ENCODE assay signal across 23 cellular contexts in genomic region chr14:101918125-101918989, GRCh38. TPM values are rescaled to one million over a fixed set of nuclear protein-coding genes. Genes with fewer than 3 reads are reported as not detected.
DNase-seq lines count a peak whose midpoint lies in the region; ATAC-seq and TF ChIP-seq lines count a peak whose summit lies in the region.
"Had no signal": no experiment of that assay in that cellular context is flagged by ENCODE, and none has a peak within 500 bp of the region (broad histone marks: within the 10 kb centered on the region; RNA-seq: fewer than 3 reads in every experiment).

No MANE protein-coding gene starts in this region.

- no peaks in the 10 kb centered on the region for H4K20me1 ChIP-seq in mammary epithelial cell (ENCODE audit: insufficient read depth, low read length)

- no peak for DNase-seq in activated naive CD4-positive, alpha-beta T cell treated with anti-CD3 and anti-CD28 coated beads, Interleukin-2, amount 10 ng/mL, durations not matched to agents 7 days and 5 days
- no peak for DNase-seq in activated naive CD4-positive, alpha-beta T cell treated with anti-CD3 and anti-CD28 coated beads, Interleukin-2, amount 50 U/mL, for 16 hours
- DNase-seq in astrocyte of the spinal cord (ENCODE audit: low read depth, low spot score) (peak; percentile 3), iPS-NIHi11 (ENCODE audit: low spot score) (peak; percentile 79), mammary epithelial cell (no peak), ureter (ENCODE audit: low spot score) (no peak), OCI-M2 (lab: John Stamatoyannopoulos, UW; ENCODE audit: unreplicated experiment) (no peak)
- DNase-seq in stimulated activated effector memory CD8-positive, alpha-beta T cell treated with anti-CD3 and anti-CD28 coated beads, Interleukin-12 subunit alpha, Interleukin-12 subunit beta, amount 100 ng/mL, for 72 hours (ENCODE audit: low spot score in 2 of 2) = no peak
- DNase-seq: activated naive CD8-positive, alpha-beta T cell treated with anti-CD3 and anti-CD28 coated beads, Interleukin-2, amount 50 U/mL, for 24 hours; activated T-cell treated with anti-CD3 and anti-CD28 coated beads, Interleukin-2, amount 50 U/mL, for 72 hours; effector CD4-positive, alpha-beta T cell; lower lobe of right lung; NCI-H1436; NCI-H2171; OCI-M1; SIG-M5; T-helper 17 cell had no signal

- TF ChIP-seq CTCF in astrocyte of the spinal cord (IDR thresholded peaks at IDR 0.05; ENCODE audit: low read depth, low read length) = no peak
- no peak for TF ChIP-seq CTCF in mammary epithelial cell (conservative IDR thresholded peaks at IDR 0.05 in 1 of 2, IDR thresholded peaks at IDR 0.05 in 1 of 2; ENCODE audit: extremely low read depth in 1 of 2, insufficient read depth in 1 of 2, low read depth in 1 of 2, low read length in 2 of 2)

- dilution Hi-C loops in mammary epithelial cell (cut with HindIII; ENCODE audit: low sequenced_read_pairs) = loop anchor here (5.0 kb wide), 2 partner anchors 51 to 141 kb away; no protein-coding TSS in a partner anchor

- BruUV-seq in mammary epithelial cell (replicated peaks; lab: Mats Ljungman, UMichigan) = no TSS peak

- H2AFZ ChIP-seq in mammary epithelial cell (ENCODE audit: low read depth, low read length) = no peak overlapping the region

- no peak overlapping the region for H3K9ac ChIP-seq in mammary epithelial cell (ENCODE audit: insufficient read depth, low read length)

- no peaks in the 10 kb centered on the region for H3K9me3 Mint-ChIP-seq in activated naive CD4-positive, alpha-beta T cell treated with anti-CD3 and anti-CD28 coated beads, Interleukin-2, amount 10 ng/mL, durations not matched to agents 7 days and 5 days
- no peaks in the 10 kb centered on the region for H3K9me3 Mint-ChIP-seq in stimulated activated effector memory CD8-positive, alpha-beta T cell treated with anti-CD3 and anti-CD28 coated beads, Interleukin-12 subunit alpha, Interleukin-12 subunit beta, amount 100 ng/mL, for 72 hours
- H3K9me3 Mint-ChIP-seq: activated naive CD8-positive, alpha-beta T cell treated with anti-CD3 and anti-CD28 coated beads, Interleukin-2, amount 50 U/mL, for 24 hours; activated T-cell treated with anti-CD3 and anti-CD28 coated beads, Interleukin-2, amount 50 U/mL, for 72 hours; nephron had no signal

- no peaks in the 10 kb centered on the region for H3K79me2 ChIP-seq in mammary epithelial cell (ENCODE audit: insufficient read depth, low read length)

- intact Hi-C loops in mammary epithelial cell (cut with micrococcal nuclease) = no loop called here

- H3K9me3 ChIP-seq in mammary epithelial cell (replicated peaks; ENCODE audit: insufficient read depth, low read length) = no peaks in the 10 kb centered on the region
- H3K9me3 ChIP-seq: A549; BLaER1 treated with 17β-estradiol and CSF1 and Interleukin-3, amounts not matched to agents 10 nM and 100 nM; esophagus muscularis mucosa; lower lobe of right lung; spleen; suprapubic skin had no signal

- no peak overlapping the region for H3K27ac ChIP-seq in mammary epithelial cell (ENCODE audit: insufficient read depth, low read depth, low read length)
- H3K27ac ChIP-seq: A549, lower lobe of right lung, spleen, suprapubic skin had no signal

- no peak overlapping the region for H3K4me3 ChIP-seq in astrocyte of the spinal cord (ENCODE audit: low read depth, low read length)
- no peak overlapping the region for H3K4me3 ChIP-seq in mammary epithelial cell (replicated peaks in 1 of 3; ENCODE audit: insufficient read depth in 1 of 3, low read depth in 2 of 3, low read length in 3 of 3)
- H3K4me3 ChIP-seq: A549; BLaER1 treated with 17β-estradiol and CSF1 and Interleukin-3, amounts not matched to agents 10 nM and 100 nM; esophagus muscularis mucosa; lower lobe of right lung; spleen; suprapubic skin had no signal

- H3K27me3 ChIP-seq in mammary epithelial cell (ENCODE audit: insufficient read depth, low read length) = no peaks in the 10 kb centered on the region
- H3K27me3 ChIP-seq: BLaER1 treated with 17β-estradiol and CSF1 and Interleukin-3, amounts not matched to agents 10 nM and 100 nM; esophagus muscularis mucosa; spleen; suprapubic skin had no signal

- peaks cover 49% of the 10 kb centered on the region for H3K36me3 Mint-ChIP-seq in activated naive CD4-positive, alpha-beta T cell treated with anti-CD3 and anti-CD28 coated beads, Interleukin-2, amount 10 ng/mL, durations not matched to agents 7 days and 5 days
- H3K36me3 Mint-ChIP-seq in stimulated activated effector memory CD8-positive, alpha-beta T cell treated with anti-CD3 and anti-CD28 coated beads, Interleukin-12 subunit alpha, Interleukin-12 subunit beta, amount 100 ng/mL, for 72 hours = peaks cover 91% of the 10 kb centered on the region

- H3K4me1 Mint-ChIP-seq in activated naive CD4-positive, alpha-beta T cell treated with anti-CD3 and anti-CD28 coated beads, Interleukin-2, amount 10 ng/mL, durations not matched to agents 7 days and 5 days = no peaks in the 10 kb centered on the region
- H3K4me1 Mint-ChIP-seq in stimulated activated effector memory CD8-positive, alpha-beta T cell treated with anti-CD3 and anti-CD28 coated beads, Interleukin-12 subunit alpha, Interleukin-12 subunit beta, amount 100 ng/mL, for 72 hours = peaks cover 15% of the 10 kb centered on the region
- H3K4me1 Mint-ChIP-seq: activated naive CD8-positive, alpha-beta T cell treated with anti-CD3 and anti-CD28 coated beads, Interleukin-2, amount 50 U/mL, for 24 hours had no signal

- no peaks in the 10 kb centered on the region for H3K4me1 ChIP-seq in mammary epithelial cell (ENCODE audit: insufficient read depth, low read length)
- H3K4me1 ChIP-seq: A549; BLaER1 treated with 17β-estradiol and CSF1 and Interleukin-3, amounts not matched to agents 10 nM and 100 nM; lower lobe of right lung; spleen; suprapubic skin had no signal

- no peak overlapping the region for H3K4me3 Mint-ChIP-seq in activated naive CD4-positive, alpha-beta T cell treated with anti-CD3 and anti-CD28 coated beads, Interleukin-2, amount 10 ng/mL, durations not matched to agents 7 days and 5 days
- H3K4me3 Mint-ChIP-seq in stimulated activated effector memory CD8-positive, alpha-beta T cell treated with anti-CD3 and anti-CD28 coated beads, Interleukin-12 subunit alpha, Interleukin-12 subunit beta, amount 100 ng/mL, for 72 hours = no peak overlapping the region
- H3K4me3 Mint-ChIP-seq: activated naive CD8-positive, alpha-beta T cell treated with anti-CD3 and anti-CD28 coated beads, Interleukin-2, amount 50 U/mL, for 24 hours; activated T-cell treated with anti-CD3 and anti-CD28 coated beads, Interleukin-2, amount 50 U/mL, for 72 hours; nephron; T-helper 17 cell had no signal

- peak overlapping the region; percentile 46 for H3K27ac Mint-ChIP-seq in activated naive CD4-positive, alpha-beta T cell treated with anti-CD3 and anti-CD28 coated beads, Interleukin-2, amount 10 ng/mL, durations not matched to agents 7 days and 5 days
- peak overlapping the region; percentile 93 for H3K27ac Mint-ChIP-seq in stimulated activated effector memory CD8-positive, alpha-beta T cell treated with anti-CD3 and anti-CD28 coated beads, Interleukin-12 subunit alpha, Interleukin-12 subunit beta, amount 100 ng/mL, for 72 hours
- H3K27ac Mint-ChIP-seq: activated T-cell treated with anti-CD3 and anti-CD28 coated beads, Interleukin-2, amount 50 U/mL, for 72 hours had no signal

- no peak overlapping the region for H3K4me2 ChIP-seq in mammary epithelial cell (ENCODE audit: insufficient read depth, low read depth, low read length)
- H3K4me2 ChIP-seq: A549; BLaER1 treated with 17β-estradiol and CSF1 and Interleukin-3, amounts not matched to agents 10 nM and 100 nM had no signal

- no peak for ATAC-seq in stimulated activated effector memory CD8-positive, alpha-beta T cell treated with anti-CD3 and anti-CD28 coated beads, Interleukin-12 subunit alpha, Interleukin-12 subunit beta, amount 100 ng/mL, for 72 hours
- ATAC-seq: activated naive CD8-positive, alpha-beta T cell treated with anti-CD3 and anti-CD28 coated beads, Interleukin-2, amount 50 U/mL, for 24 hours; T-helper 17 cell had no signal

- CTCF ChIA-PET in activated naive CD4-positive, alpha-beta T cell treated with anti-CD3 and anti-CD28 coated beads, Interleukin-2, amount 10 ng/mL, durations not matched to agents 7 days and 5 days (lab: Charles Lee) = no interaction called here
- CTCF ChIA-PET in mammary epithelial cell (lab: Charles Lee; ENCODE audit: low non-redundant PET) = no interaction called here

- in situ Hi-C loops in astrocyte of the spinal cord (cut with HindIII; ENCODE audit: low sequenced_read_pairs) = no loop called here
- in situ Hi-C loops in mammary epithelial cell (cut with MboI; ENCODE audit: low sequenced_read_pairs in 2 of 2) = no loop called here

- 73% methylated on average over 11 of the region's 21 CpGs for WGBS in mammary epithelial cell (ENCODE audit: low coverage, missing lambda C conversion rate)

- H3K36me3 ChIP-seq in mammary epithelial cell (ENCODE audit: insufficient read depth, low read length) = peaks cover 12% of the 10 kb centered on the region

- H3K27me3 Mint-ChIP-seq in activated naive CD4-positive, alpha-beta T cell treated with anti-CD3 and anti-CD28 coated beads, Interleukin-2, amount 10 ng/mL, durations not matched to agents 7 days and 5 days = no peaks in the 10 kb centered on the region
- H3K27me3 Mint-ChIP-seq: activated naive CD8-positive, alpha-beta T cell treated with anti-CD3 and anti-CD28 coated beads, Interleukin-2, amount 50 U/mL, for 24 hours; T-helper 17 cell had no signal

RNA-seq across cellular contexts. Expression of gene DYNC1H1, which starts 46.0 kb away (rescaled TPM):
- total RNA-seq in mammary epithelial cell = 100 to 1,000 TPM; 557 to 626 TPM
- 144 TPM for polyA plus RNA-seq in mammary epithelial cell
- polyA minus RNA-seq in mammary epithelial cell = 733 TPM
- total RNA-seq in ureter = 467 TPM

Comparison
In these comparisons a context has a peak if more than half of its experiments do, and no peak if none do; other contexts are left out.
1. DNase-seq: peak in astrocyte of the spinal cord (single experiment) and iPS-NIHi11 (single experiment); none in activated naive CD4-positive, alpha-beta T cell treated with anti-CD3 and anti-CD28 coated beads, Interleukin-2, amount 10 ng/mL, durations not matched to agents 7 days and 5 days (single experiment), activated naive CD4-positive, alpha-beta T cell treated with anti-CD3 and anti-CD28 coated beads, Interleukin-2, amount 50 U/mL, for 16 hours (single experiment), stimulated activated effector memory CD8-positive, alpha-beta T cell treated with anti-CD3 and anti-CD28 coated beads, Interleukin-12 subunit alpha, Interleukin-12 subunit beta, amount 100 ng/mL, for 72 hours (0 of 2), mammary epithelial cell (single experiment), ureter (single experiment) and OCI-M2 (single experiment).